In the genomic region with DNA sequence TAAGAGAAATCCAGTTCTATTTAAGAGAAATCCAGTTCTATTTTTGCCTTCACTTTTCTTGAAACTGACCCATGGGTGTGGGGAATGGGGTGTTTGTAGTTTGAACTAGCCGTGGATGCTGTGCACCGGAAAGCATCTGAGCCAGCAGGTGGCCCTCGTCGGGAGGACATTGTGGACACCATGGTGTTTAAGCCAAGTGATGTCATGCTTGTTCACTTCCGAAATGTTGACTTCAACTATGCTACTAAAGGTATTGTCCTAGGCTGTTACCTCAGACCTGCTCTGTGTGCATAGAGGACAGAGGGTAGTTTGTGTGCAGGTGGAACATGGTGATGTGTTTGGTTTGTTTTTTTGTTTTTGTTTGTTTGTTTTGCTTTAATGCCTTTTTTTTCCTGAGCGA, we compare ENCODE assay signal across 1 cellular context.
TF ChIP-seq lines count a peak whose summit lies in the region.

No MANE protein-coding gene starts in this region.

TF ChIP-seq in K562, 482 proteins besides CTCF, POLR2A, EP300 and RAD21:
- TF ChIP-seq ATF3 (IDR thresholded peaks at IDR 0.05) (peak; percentile 39; the same call in 1 of the 2 replicates), ATF3 (CRISPR knock-in tag; conservative IDR thresholded peaks at IDR 0.05) (no peak), PKNOX1 (IDR thresholded peaks at IDR 0.05) (no peak), ZNF583 (CRISPR knock-in tag; IDR thresholded peaks at IDR 0.05) (no peak), HBP1 (CRISPR knock-in tag; IDR thresholded peaks at IDR 0.05) (0 out of 2 replicates have a peak, but pooled peaks have one; percentile 20), IFI16 (CRISPR knock-in tag; IDR thresholded peaks at IDR 0.05) (no peak), TAF9B (IDR thresholded peaks at IDR 0.05; ENCODE audit: partially characterized antibody) (no peak), ZBTB40 (IDR thresholded peaks at IDR 0.05) (peak; percentile 16; the same call in 1 of the 2 replicates), ZBTB40 (CRISPR knock-in tag; IDR thresholded peaks at IDR 0.05) (no peak), RBFOX2 (IDR thresholded peaks at IDR 0.05; ENCODE audit: low read depth, low read length) (0 out of 2 replicates have a peak, but pooled peaks have one; percentile 6), ZNF395 (CRISPR knock-in tag; IDR thresholded peaks at IDR 0.05) (no peak), HDGF (IDR thresholded peaks at IDR 0.05) (0 out of 2 replicates have a peak, but pooled peaks have one; percentile 33), POLR2B (IDR thresholded peaks at IDR 0.05; ENCODE audit: low read depth, partially characterized antibody) (peak; percentile 26), GABPA (tag; conservative IDR thresholded peaks at IDR 0.05; ENCODE audit: low read depth) (0 out of 2 replicates have a peak, but pooled peaks have one; percentile 13), MED1 (CRISPR knock-in tag; IDR thresholded peaks at IDR 0.05; ENCODE audit: borderline replicate concordance) (no peak), ATF7 (IDR thresholded peaks at IDR 0.05) (peak; percentile 43; the same call in 1 of the 2 replicates), ZNF316 (IDR thresholded peaks at IDR 0.05) (no peak), E2F8 (IDR thresholded peaks at IDR 0.05; ENCODE audit: low read depth, partially characterized antibody) (no peak), SRSF3 (IDR thresholded peaks at IDR 0.05; ENCODE audit: insufficient read depth, low read length) (no peak)
- TF ChIP-seq, protein P1, sequence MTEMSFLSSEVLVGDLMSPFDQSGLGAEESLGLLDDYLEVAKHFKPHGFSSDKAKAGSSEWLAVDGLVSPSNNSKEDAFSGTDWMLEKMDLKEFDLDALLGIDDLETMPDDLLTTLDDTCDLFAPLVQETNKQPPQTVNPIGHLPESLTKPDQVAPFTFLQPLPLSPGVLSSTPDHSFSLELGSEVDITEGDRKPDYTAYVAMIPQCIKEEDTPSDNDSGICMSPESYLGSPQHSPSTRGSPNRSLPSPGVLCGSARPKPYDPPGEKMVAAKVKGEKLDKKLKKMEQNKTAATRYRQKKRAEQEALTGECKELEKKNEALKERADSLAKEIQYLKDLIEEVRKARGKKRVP (CRISPR knock-in tag; IDR thresholded peaks at IDR 0.05): no peak
